12 cellular contexts compared by ENCODE assay signal in genomic region chr16:31183432-31184428, GRCh38. TPM values are rescaled to one million over a fixed set of nuclear protein-coding genes. Genes with fewer than 3 reads are reported as not detected.
DNase-seq lines count a peak whose midpoint lies in the region; ATAC-seq and TF ChIP-seq lines count a peak whose summit lies in the region.
"Had no signal": no experiment of that assay in that cellular context is flagged by ENCODE, and none has a peak within 500 bp of the region (broad histone marks: within the 10 kb centered on the region; RNA-seq: fewer than 3 reads in every experiment).

No MANE protein-coding gene starts in this region.

- peak overlapping the region; percentile 99 for H3K9ac ChIP-seq in SK-N-MC (ENCODE audit: insufficient read length)

- peak overlapping the region; percentile 56 for H3K4me3 Mint-ChIP-seq in activated naive CD4-positive, alpha-beta T cell treated with anti-CD3 and anti-CD28 coated beads for 36 hours
- peak overlapping the region; percentile 98 for H3K4me3 Mint-ChIP-seq in stimulated activated effector memory CD8-positive, alpha-beta T cell treated with anti-CD3 and anti-CD28 coated beads, Interleukin-12 subunit alpha, Interleukin-12 subunit beta, amount 100 ng/mL, for 72 hours

- intact Hi-C loops in activated naive CD4-positive, alpha-beta T cell treated with anti-CD3 and anti-CD28 coated beads for 36 hours (cut with micrococcal nuclease), result no loop called here

- no peak for TF ChIP-seq CTCF in fibroblast of the aortic adventitia (IDR thresholded peaks at IDR 0.05; ENCODE audit: insufficient read depth, low read length)

- H3K27me3 Mint-ChIP-seq in activated naive CD4-positive, alpha-beta T cell treated with anti-CD3 and anti-CD28 coated beads for 36 hours (ENCODE audit: low read depth), result no peaks in the 10 kb centered on the region

- CTCF ChIA-PET in activated naive CD4-positive, alpha-beta T cell treated with anti-CD3 and anti-CD28 coated beads for 36 hours (lab: Charles Lee), result interaction anchor here (0.5 to 0.8 kb wide), 2 partner anchors 17 to 24 kb away, joined by 4 read pairs; no protein-coding TSS in a partner anchor

- H3K9me3 Mint-ChIP-seq in activated naive CD4-positive, alpha-beta T cell treated with anti-CD3 and anti-CD28 coated beads for 36 hours, result no peaks in the 10 kb centered on the region
- no peaks in the 10 kb centered on the region for H3K9me3 Mint-ChIP-seq in stimulated activated effector memory CD8-positive, alpha-beta T cell treated with anti-CD3 and anti-CD28 coated beads, Interleukin-12 subunit alpha, Interleukin-12 subunit beta, amount 100 ng/mL, for 72 hours

- no peak overlapping the region for H3K27ac ChIP-seq in SK-N-MC

- peaks cover 66% of the 10 kb centered on the region for H3K4me1 Mint-ChIP-seq in activated naive CD4-positive, alpha-beta T cell treated with anti-CD3 and anti-CD28 coated beads for 36 hours (ENCODE audit: low read depth)
- H3K4me1 Mint-ChIP-seq in stimulated activated effector memory CD8-positive, alpha-beta T cell treated with anti-CD3 and anti-CD28 coated beads, Interleukin-12 subunit alpha, Interleukin-12 subunit beta, amount 100 ng/mL, for 72 hours, result peaks cover 94% of the 10 kb centered on the region

- H3K4me3 ChIP-seq in SK-N-MC, result peak overlapping the region; percentile 90
- peak overlapping the region; percentile 39 for H3K4me3 ChIP-seq in fibroblast of the aortic adventitia (ENCODE audit: low read depth, low read length)

- no peak for DNase-seq in activated naive CD4-positive, alpha-beta T cell treated with anti-CD3 and anti-CD28 coated beads for 36 hours
- no peak for DNase-seq in activated naive CD4-positive, alpha-beta T cell (lab: John Stamatoyannopoulos, UW)
- DNase-seq in SK-N-MC (ENCODE audit: low read depth, low spot score) (no peak), fibroblast of the aortic adventitia (ENCODE audit: low read depth) (no peak), medulla oblongata (ENCODE audit: extremely low spot score) (no peak)
- DNase-seq in stimulated activated effector memory CD8-positive, alpha-beta T cell treated with anti-CD3 and anti-CD28 coated beads, Interleukin-12 subunit alpha, Interleukin-12 subunit beta, amount 100 ng/mL, for 72 hours (ENCODE audit: low spot score in 2 of 2), result no peak
- DNase-seq: C1 segment of cervical spinal cord, erythroblast had no signal

- peak overlapping the region; percentile 67 for H3K27ac Mint-ChIP-seq in activated naive CD4-positive, alpha-beta T cell treated with anti-CD3 and anti-CD28 coated beads for 36 hours
- peak overlapping the region; percentile 100 for H3K27ac Mint-ChIP-seq in stimulated activated effector memory CD8-positive, alpha-beta T cell treated with anti-CD3 and anti-CD28 coated beads, Interleukin-12 subunit alpha, Interleukin-12 subunit beta, amount 100 ng/mL, for 72 hours

- peaks cover 80% of the 10 kb centered on the region for H3K36me3 Mint-ChIP-seq in activated naive CD4-positive, alpha-beta T cell treated with anti-CD3 and anti-CD28 coated beads for 36 hours (ENCODE audit: low read depth)
- H3K36me3 Mint-ChIP-seq in stimulated activated effector memory CD8-positive, alpha-beta T cell treated with anti-CD3 and anti-CD28 coated beads, Interleukin-12 subunit alpha, Interleukin-12 subunit beta, amount 100 ng/mL, for 72 hours, result peaks cover 97% of the 10 kb centered on the region

- no peak for ATAC-seq in stimulated activated effector memory CD8-positive, alpha-beta T cell treated with anti-CD3 and anti-CD28 coated beads, Interleukin-12 subunit alpha, Interleukin-12 subunit beta, amount 100 ng/mL, for 72 hours
- ATAC-seq in GM21515 (IDR thresholded peaks at IDR 0.05; ENCODE audit: unreplicated experiment), result no peak
- ATAC-seq in HG03442 (IDR thresholded peaks at IDR 0.05; ENCODE audit: unreplicated experiment), result no peak

- H3K36me3 ChIP-seq in SK-N-MC (ENCODE audit: insufficient read depth, low read length), result peaks cover 80% of the 10 kb centered on the region

- H3K9me3 ChIP-seq in SK-N-MC (ENCODE audit: low read depth, low read length), result no peaks in the 10 kb centered on the region

RNA-seq across cellular contexts. Expression of gene FUS, which starts 3.8 kb away (rescaled TPM):
- 100 to 1,000 TPM; 424 to 435 TPM for total RNA-seq in activated naive CD4-positive, alpha-beta T cell treated with anti-CD3 and anti-CD28 coated beads for 36 hours
- total RNA-seq in fibroblast of the aortic adventitia (ENCODE audit: low replicate concordance), result 41.3 and 65.3 TPM in 2 replicates

RNA-seq across cellular contexts. Expression of gene PYCARD, which starts 18.8 kb away (rescaled TPM):
- total RNA-seq in activated naive CD4-positive, alpha-beta T cell treated with anti-CD3 and anti-CD28 coated beads for 36 hours, result 1 to 10 TPM; 2.4 to 2.5 TPM
- 29.3 and 126 TPM in 2 replicates for total RNA-seq in fibroblast of the aortic adventitia (ENCODE audit: low replicate concordance)

RNA-seq across cellular contexts. Expression of gene TRIM72, which starts 30.2 kb away (rescaled TPM):
- not detected for total RNA-seq in activated naive CD4-positive, alpha-beta T cell treated with anti-CD3 and anti-CD28 coated beads for 36 hours
- not detected in 2 replicates for total RNA-seq in fibroblast of the aortic adventitia (ENCODE audit: low replicate concordance)
- total RNA-seq: kidney epithelial cell had no signal

RNA-seq across cellular contexts. Expression of gene PYDC1, which starts 33.2 kb away (rescaled TPM):
- total RNA-seq in activated naive CD4-positive, alpha-beta T cell treated with anti-CD3 and anti-CD28 coated beads for 36 hours, result not detected
- total RNA-seq in fibroblast of the aortic adventitia (ENCODE audit: low replicate concordance), result not detected in 2 replicates
- total RNA-seq: kidney epithelial cell, LHCN-M2 had no signal

RNA-seq across cellular contexts. Expression of gene PRSS36, which starts 33.9 kb away (rescaled TPM):
- under 1 TPM; 0.93 to 0.99 TPM for total RNA-seq in activated naive CD4-positive, alpha-beta T cell treated with anti-CD3 and anti-CD28 coated beads for 36 hours
- 1.1 and 3.8 TPM in 2 replicates for total RNA-seq in fibroblast of the aortic adventitia (ENCODE audit: low replicate concordance)
